In genomic region chr2:215619022-215619958, GRCh38 we compare ENCODE assay signal across 9 cellular contexts.
A peak's percentile ranks its signal among the peaks of the same experiment; 100 is the strongest.
DNase-seq lines count a peak whose midpoint lies in the region; ATAC-seq, FAIRE-seq and TF ChIP-seq lines count a peak whose summit lies in the region.
"Had no signal": no experiment of that assay in that cellular context is flagged by ENCODE, and none has a peak within 500 bp of the region (broad histone marks: within the 10 kb centered on the region; RNA-seq: fewer than 3 reads in every experiment).

No MANE protein-coding gene starts in this region.

- no peak overlapping the region for H3K4me3 ChIP-seq in GM23338

- TF ChIP-seq CTCF in GM23338 (conservative IDR thresholded peaks at IDR 0.05; ENCODE audit: low read depth in 2 of 2) (no peak), nephron (IDR thresholded peaks at IDR 0.05; ENCODE audit: unreplicated experiment in 3 of 3) (no peak)

- no peaks in the 10 kb centered on the region; the same call in 1 of the 2 replicates for H3K36me3 ChIP-seq in GM23338 (ENCODE audit: insufficient read depth)
- H3K36me3 ChIP-seq: heart right ventricle had no signal

- H3F3A ChIP-seq in GM23338 (replicated peaks; ENCODE audit: low read depth) = no peaks in the 10 kb centered on the region

- H4K20me1 ChIP-seq in GM23338 (replicated peaks; ENCODE audit: insufficient read depth) = no peaks in the 10 kb centered on the region

- no peak for FAIRE-seq in H54 (lab: Jason Lieb, UNC)

- H3K4me3 Mint-ChIP-seq in GM23338 (no peak overlapping the region; the same call in 2 of the 3 replicates), nephron (peak overlapping the region; percentile 13 to 63 (median 57))
- H3K4me3 Mint-ChIP-seq in activated T-helper 2 cell treated with anti-CD3 and anti-CD28 coated beads, Interferon-gamma antibody, Interleukin-2, Interleukin-4, amounts not matched to agents 10 μg/mL and 5 μg/mL and 100 μg/mL, durations not matched to agents 14 hours and 24 hours and 36 hours (ENCODE audit: low read depth) = peak overlapping the region; percentile 26

- H3K9me3 Mint-ChIP-seq in GM23338 (peaks cover 20% of the 10 kb centered on the region), nephron (no peaks in the 10 kb centered on the region)
- peaks cover 4% of the 10 kb centered on the region for H3K9me3 Mint-ChIP-seq in activated T-helper 2 cell treated with anti-CD3 and anti-CD28 coated beads, Interferon-gamma antibody, Interleukin-2, Interleukin-4, amounts not matched to agents 10 μg/mL and 5 μg/mL and 100 μg/mL, durations not matched to agents 14 hours and 24 hours and 36 hours

- peak; percentile 84 for ATAC-seq in GM23338
- ATAC-seq in HG03565 (IDR thresholded peaks at IDR 0.05; ENCODE audit: unreplicated experiment) = no peak
- ATAC-seq in HG03520 (IDR thresholded peaks at IDR 0.05; ENCODE audit: unreplicated experiment) = no peak

- H3K27ac ChIP-seq in GM23338 (ENCODE audit: low read depth) = no peak overlapping the region
- H3K27ac ChIP-seq: heart right ventricle had no signal

- H3K27ac Mint-ChIP-seq in GM23338 (no peak overlapping the region), nephron (peak overlapping the region; percentile 49 to 86 (median 70))
- no peak overlapping the region for H3K27ac Mint-ChIP-seq in activated T-helper 2 cell treated with anti-CD3 and anti-CD28 coated beads, Interferon-gamma antibody, Interleukin-2, Interleukin-4, amounts not matched to agents 10 μg/mL and 5 μg/mL and 100 μg/mL, durations not matched to agents 14 hours and 24 hours and 36 hours

- H3K4me1 ChIP-seq in GM23338 (ENCODE audit: insufficient read depth) = peaks cover 22% of the 10 kb centered on the region

- peak; percentile 45 for DNase-seq in GM23338 (ENCODE audit: low spot score)
- peak; percentile 65 for DNase-seq in NCI-H2029 (lab: John Stamatoyannopoulos, UW)
- no peak for DNase-seq in activated T-helper 2 cell treated with anti-CD3 and anti-CD28 coated beads, Interferon-gamma antibody, Interleukin-2, Interleukin-4, amounts not matched to agents 10 μg/mL and 5 μg/mL and 100 μg/mL, durations not matched to agents 14 hours and 24 hours and 36 hours (ENCODE audit: low spot score)
- no peak for DNase-seq in MV-4-11 (lab: John Stamatoyannopoulos, UW)
- DNase-seq in H54 (ENCODE audit: insufficient read length, low spot score) = no peak

- H3K4me1 Mint-ChIP-seq in GM23338 = peaks cover 25% of the 10 kb centered on the region
- peaks cover 7% of the 10 kb centered on the region for H3K4me1 Mint-ChIP-seq in activated T-helper 2 cell treated with anti-CD3 and anti-CD28 coated beads, Interferon-gamma antibody, Interleukin-2, Interleukin-4, amounts not matched to agents 10 μg/mL and 5 μg/mL and 100 μg/mL, durations not matched to agents 14 hours and 24 hours and 36 hours (ENCODE audit: low read depth)
- H3K4me1 Mint-ChIP-seq in nephron = peaks cover 51% of the 10 kb centered on the region

- TF ChIP-seq POLR2A in H54 (IDR thresholded peaks at IDR 0.05; ENCODE audit: low read depth, low read length) = no peak

- no peak overlapping the region for H2AFZ ChIP-seq in GM23338

- H3K9me2 ChIP-seq in GM23338 (ENCODE audit: insufficient read depth) = no peaks in the 10 kb centered on the region

- H3K27me3 ChIP-seq in GM23338 (ENCODE audit: insufficient read depth) = no peaks in the 10 kb centered on the region
- H3K27me3 ChIP-seq: heart right ventricle had no signal

- peak overlapping the region; percentile 14; the same call in 1 of the 2 replicates for H3K4me2 ChIP-seq in GM23338

- intact Hi-C loops in activated T-helper 2 cell treated with anti-CD3 and anti-CD28 coated beads, Interferon-gamma antibody, Interleukin-2, Interleukin-4, amounts not matched to agents 10 μg/mL and 5 μg/mL and 100 μg/mL, durations not matched to agents 14 hours and 24 hours and 36 hours (cut with micrococcal nuclease) = no loop called here

- H3K27me3 Mint-ChIP-seq in GM23338 (ENCODE audit: insufficient read depth, low read depth, poor library complexity) (peaks cover 4% of the 10 kb centered on the region), nephron (ENCODE audit: low read depth) (no peaks in the 10 kb centered on the region)
- H3K27me3 Mint-ChIP-seq in activated T-helper 2 cell treated with anti-CD3 and anti-CD28 coated beads, Interferon-gamma antibody, Interleukin-2, Interleukin-4, amounts not matched to agents 10 μg/mL and 5 μg/mL and 100 μg/mL, durations not matched to agents 14 hours and 24 hours and 36 hours (ENCODE audit: low read depth) = peaks cover 4% of the 10 kb centered on the region

- H3K36me3 Mint-ChIP-seq in GM23338 (ENCODE audit: low read depth) (peaks cover 17% of the 10 kb centered on the region), nephron (ENCODE audit: low read depth) (no peaks in the 10 kb centered on the region)
- no peaks in the 10 kb centered on the region for H3K36me3 Mint-ChIP-seq in activated T-helper 2 cell treated with anti-CD3 and anti-CD28 coated beads, Interferon-gamma antibody, Interleukin-2, Interleukin-4, amounts not matched to agents 10 μg/mL and 5 μg/mL and 100 μg/mL, durations not matched to agents 14 hours and 24 hours and 36 hours (ENCODE audit: low read depth)

- no peaks in the 10 kb centered on the region for H3K79me2 ChIP-seq in GM23338 (replicated peaks; ENCODE audit: insufficient read depth)

TF ChIP-seq in GM23338, 12 proteins besides CTCF, POLR2A, EP300 and RAD21 (continues in another document):
- no peak for TF ChIP-seq JUNB (IDR thresholded peaks at IDR 0.05; ENCODE audit: unreplicated experiment)
- no peak for TF ChIP-seq ZNF462 (CRISPR knock-in tag; IDR thresholded peaks at IDR 0.05)
- TF ChIP-seq CREB1 (CRISPR knock-in tag; IDR thresholded peaks at IDR 0.05; ENCODE audit: low read depth) = no peak
- TF ChIP-seq STAT1 (IDR thresholded peaks at IDR 0.05; ENCODE audit: unreplicated experiment) = no peak
- TF ChIP-seq ZNF114 (CRISPR knock-in tag; IDR thresholded peaks at IDR 0.05) = no peak
- no peak for TF ChIP-seq NANOG (IDR thresholded peaks at IDR 0.05; ENCODE audit: borderline replicate concordance)

Comparison
In these comparisons a context has a peak if more than half of its experiments do, and no peak if none do; other contexts are left out.
1. DNase-seq: peak in GM23338 (single experiment) and NCI-H2029 (single experiment); none in activated T-helper 2 cell treated with anti-CD3 and anti-CD28 coated beads, Interferon-gamma antibody, Interleukin-2, Interleukin-4, amounts not matched to agents 10 μg/mL and 5 μg/mL and 100 μg/mL, durations not matched to agents 14 hours and 24 hours and 36 hours (single experiment), MV-4-11 (single experiment) and H54 (single experiment).
2. H3K27ac Mint-ChIP-seq: peak in nephron (3 of 3); none in GM23338 (single experiment) and activated T-helper 2 cell treated with anti-CD3 and anti-CD28 coated beads, Interferon-gamma antibody, Interleukin-2, Interleukin-4, amounts not matched to agents 10 μg/mL and 5 μg/mL and 100 μg/mL, durations not matched to agents 14 hours and 24 hours and 36 hours (single experiment).